11 cellular contexts compared by ENCODE assay signal in the genomic region with DNA sequence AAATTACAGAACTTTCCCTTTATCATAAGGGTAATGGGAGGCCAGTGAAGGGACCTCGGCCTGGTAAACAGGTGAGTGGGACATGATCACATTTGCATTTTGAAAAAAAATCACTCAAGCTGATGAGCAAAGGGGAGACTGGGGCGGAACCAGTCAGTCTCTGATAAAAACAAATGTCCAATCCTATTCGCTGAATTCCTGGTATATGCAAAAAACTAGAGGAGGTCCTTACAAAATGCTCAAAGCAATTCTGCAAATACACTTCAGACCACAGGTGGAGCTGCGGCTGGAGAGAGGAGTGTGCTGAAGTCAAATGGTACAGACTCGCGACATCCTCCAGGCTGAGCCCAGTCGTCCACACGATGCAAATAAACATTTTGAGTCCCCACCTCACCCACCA.
DNase-seq lines count a peak whose midpoint lies in the region; ATAC-seq and TF ChIP-seq lines count a peak whose summit lies in the region.
"Had no signal": no experiment of that assay in that cellular context is flagged by ENCODE, and none has a peak within 500 bp of the region (broad histone marks: within the 10 kb centered on the region; RNA-seq: fewer than 3 reads in every experiment).

No MANE protein-coding gene starts in this region.

- no peak for ATAC-seq in HG03135 (IDR thresholded peaks at IDR 0.05; ENCODE audit: unreplicated experiment)
- ATAC-seq in GM21447 (IDR thresholded peaks at IDR 0.05; ENCODE audit: unreplicated experiment), result no peak

- H3K36me3 ChIP-seq in A673 (ENCODE audit: insufficient read depth, low read length, poor library complexity, severe bottlenecking), result no peaks in the 10 kb centered on the region
- no peaks in the 10 kb centered on the region for H3K36me3 ChIP-seq in vagina
- H3K36me3 ChIP-seq: sigmoid colon had no signal

- H3K27ac ChIP-seq in A673 (ENCODE audit: low read depth, low read length, poor library complexity, severe bottlenecking) (no peak overlapping the region), VCaP (no peak overlapping the region), vagina (no peak overlapping the region)
- H3K27ac ChIP-seq: sigmoid colon had no signal

- no peaks in the 10 kb centered on the region for H3K27me3 ChIP-seq in A673 (replicated peaks; ENCODE audit: insufficient read depth, low read depth, low read length, poor library complexity)
- no peaks in the 10 kb centered on the region for H3K27me3 ChIP-seq in vagina
- H3K27me3 ChIP-seq: sigmoid colon had no signal

- POLR2A ChIA-PET in A673 (lab: Charles Lee; ENCODE audit: low non-redundant PET), result no interaction called here

- H3K4me1 ChIP-seq in A673 (ENCODE audit: insufficient read depth, low read length, poor library complexity, severe bottlenecking) (no peaks in the 10 kb centered on the region), vagina (peaks cover 18% of the 10 kb centered on the region)

- H3K9me3 ChIP-seq in A673 (ENCODE audit: low read depth, low read length, poor library complexity, severe bottlenecking) (no peaks in the 10 kb centered on the region), vagina (no peaks in the 10 kb centered on the region)
- H3K9me3 ChIP-seq: sigmoid colon had no signal

- H3K4me3 ChIP-seq in A673 (ENCODE audit: low read depth, low read length, poor library complexity, severe bottlenecking) (no peak overlapping the region), vagina (no peak overlapping the region)
- H3K4me3 ChIP-seq: sigmoid colon had no signal

- BruUV-seq in A673 (replicated peaks; lab: Mats Ljungman, UMichigan), result no TSS peak

- CTCF ChIA-PET in A673 (lab: Charles Lee), result no interaction called here

- 0 out of 2 replicates have a peak, but pooled peaks have one; percentile 19 for TF ChIP-seq CTCF in A673 (conservative IDR thresholded peaks at IDR 0.05; ENCODE audit: low read depth, low read length)
- TF ChIP-seq CTCF in GM12873 (IDR thresholded peaks at IDR 0.05; ENCODE audit: insufficient read depth, low read depth, low read length, missing control alignments), result peak; percentile 11
- 0 out of 2 replicates have a peak, but pooled peaks have one; percentile 18 for TF ChIP-seq CTCF in VCaP (conservative IDR thresholded peaks at IDR 0.05)
- no peak for TF ChIP-seq CTCF in vagina (IDR thresholded peaks at IDR 0.05)

- DNase-seq in A673 (ENCODE audit: low spot score) (no peak), iPS DF 19.7 (ENCODE audit: low read depth, low spot score) (peak; percentile 47), NCI-H2029 treated with DMSO at 0.1 percent for 48 hours (lab: John Stamatoyannopoulos, UW) (no peak), vagina (ENCODE audit: extremely low spot score in 2 of 2) (no peak)
- DNase-seq: foreskin melanocyte; NK-92 treated with Interleukin-12 subunit alpha and Interleukin-12 subunit beta, amount 100 ng/mL, for 24 hours; sigmoid colon had no signal

- no peak for TF ChIP-seq POLR2A in vagina (IDR thresholded peaks at IDR 0.05)

- intact Hi-C loops in A673 (cut with micrococcal nuclease; ENCODE audit: unreplicated experiment), result no loop called here
- intact Hi-C loops in vagina (cut with DNase I), result no loop called here

Comparison
In these comparisons a context has a peak if more than half of its experiments do, and no peak if none do; other contexts are left out.
1. CTCF ChIP-seq: peak in A673 (single experiment), GM12873 (single experiment) and VCaP (single experiment); none in vagina (0 of 3).